ENCODE assay signal across 8 cellular contexts in genomic region chr14:89955418-89956293, GRCh38. TPM values are rescaled to one million over a fixed set of nuclear protein-coding genes. Genes with fewer than 3 reads are reported as not detected.
DNase-seq lines count a peak whose midpoint lies in the region; ATAC-seq, FAIRE-seq and TF ChIP-seq lines count a peak whose summit lies in the region.

TDP1 (plus strand) TSS chr14:89955927; CDS start chr14:89963115, 7,188 bp downstream.

- H3K9me3 Mint-ChIP-seq in T-cell: no peaks in the 10 kb centered on the region

- intact Hi-C loops in adrenal gland (cut with DNase I) (no loop called here), heart left ventricle (cut with DNase I) (no loop called here), posterior vena cava (cut with DNase I) (no loop called here), upper lobe of right lung (cut with DNase I) (no loop called here)

- H3K4me3 ChIP-seq in adrenal gland: peak within 1 kb of the TSS; percentile 18 to 87 (median 70)
- H3K4me3 ChIP-seq in heart left ventricle: peak within 1 kb of the TSS; percentile 63 to 98 (median 92)
- H3K4me3 ChIP-seq in upper lobe of right lung: peak within 1 kb of the TSS; percentile 81

- TF ChIP-seq CTCF in adrenal gland (IDR thresholded peaks at IDR 0.05) (no peak), heart left ventricle (IDR thresholded peaks at IDR 0.05) (no peak), upper lobe of right lung (IDR thresholded peaks at IDR 0.05) (no peak)

- H3K27ac Mint-ChIP-seq in T-cell: peak within 1 kb of the TSS; percentile 96 to 97

- H3K36me3 ChIP-seq in adrenal gland (replicated peaks in 1 of 2): no peaks in the 10 kb centered on the region
- H3K36me3 ChIP-seq in heart left ventricle: peaks cover 0 to 16% (median 0%) of the 10 kb centered on the region in 9 donors
- no peaks in the 10 kb centered on the region for H3K36me3 ChIP-seq in upper lobe of right lung

- CTCF ChIA-PET in T-cell (lab: Charles Lee): interaction anchor here (0.6 to 2.7 kb wide), 5 partner anchors 13 to 1272 kb away, joined by 3 to 9 read pairs (median 4); no protein-coding TSS in a partner anchor

- POLR2A ChIA-PET in T-cell (lab: Charles Lee): interaction anchor here (0.5 to 1.2 kb wide), 7 partner anchors 17 to 1442 kb away, joined by 3 to 6 read pairs (median 3); no protein-coding TSS in a partner anchor

- H3K27ac ChIP-seq in adrenal gland (peak within 1 kb of the TSS; percentile 80 to 97 (median 94)), heart left ventricle (peak within 1 kb of the TSS; percentile 1 to 92 (median 80)), upper lobe of right lung (peak within 1 kb of the TSS; percentile 87)

- H3K36me3 Mint-ChIP-seq in T-cell: peaks cover 16% of the 10 kb centered on the region

- peak; percentile 87 for FAIRE-seq in GM12891 (lab: Jason Lieb, UNC)

- DNase-seq in GM12891 (ENCODE audit: insufficient read length, low spot score) (peak; percentile 85), NCI-H1436 treated with DMSO at 0.1 percent for 48 hours (lab: John Stamatoyannopoulos, UW) (peak; percentile 73), T-cell (peak; percentile 90 to 98 (median 96)), adrenal gland (peak; percentile 95 to 98 (median 97)), heart left ventricle (peak; percentile 95 to 98 (median 95)), posterior vena cava (ENCODE audit: low spot score) (peak; percentile 98), upper lobe of right lung (peak; percentile 97)

- no peaks in the 10 kb centered on the region for H3K27me3 Mint-ChIP-seq in T-cell

- no peaks in the 10 kb centered on the region for H3K27me3 ChIP-seq in adrenal gland
- no peaks in the 10 kb centered on the region for H3K27me3 ChIP-seq in heart left ventricle
- no peaks in the 10 kb centered on the region for H3K27me3 ChIP-seq in upper lobe of right lung

- H3K4me1 ChIP-seq in adrenal gland (replicated peaks in 1 of 2) (peaks cover 6 to 17% of the 10 kb centered on the region in 2 donors), heart left ventricle (peaks cover 4 to 27% (median 15%) of the 10 kb centered on the region in 12 donors), upper lobe of right lung (peaks cover 15% of the 10 kb centered on the region)

- peaks cover 53 to 58% (median 57%) of the 10 kb centered on the region in 3 donors for H3K4me1 Mint-ChIP-seq in T-cell

- TF ChIP-seq POLR2A in GM12891 (IDR thresholded peaks at IDR 0.05; ENCODE audit: low read depth, low read length): peak; percentile 66; the same call in 1 of the 2 replicates
- TF ChIP-seq POLR2A in adrenal gland (IDR thresholded peaks at IDR 0.05): peak; percentile 92 to 96
- peak in 1 of 2 donors; percentile 73 for TF ChIP-seq POLR2A in heart left ventricle (IDR thresholded peaks at IDR 0.05)

- 0 to 7% (median 1%) methylated on average over 15 to 72 of the region's 72 CpGs for WGBS in adrenal gland, 4 donors
- WGBS in heart left ventricle, 4 donors: 0 to 4% (median 1%) methylated on average over 11 to 72 of the region's 72 CpGs

- peak within 1 kb of the TSS; percentile 85 to 94 (median 92) for H3K4me3 Mint-ChIP-seq in T-cell

- H3K9me3 ChIP-seq in adrenal gland (replicated peaks in 1 of 3): no peaks in the 10 kb centered on the region
- no peaks in the 10 kb centered on the region for H3K9me3 ChIP-seq in heart left ventricle
- no peaks in the 10 kb centered on the region for H3K9me3 ChIP-seq in upper lobe of right lung

- ATAC-seq in HG02840 (IDR thresholded peaks at IDR 0.05; ENCODE audit: low FRiP score, unreplicated experiment) (peak; percentile 66), T-cell (replicated peaks in 1 of 4) (peak; percentile 75 to 77 (median 76)), heart left ventricle (peak; percentile 92 to 93 (median 93)), upper lobe of right lung (peak; percentile 93)

TF ChIP-seq in GM12891, 5 proteins besides CTCF, POLR2A, EP300 and RAD21:
- TF ChIP-seq POU2F2 (IDR thresholded peaks at IDR 0.05; ENCODE audit: low read depth, low read length) (peak; percentile 19; the same call in 1 of the 2 replicates), PAX5 (IDR thresholded peaks at IDR 0.05; ENCODE audit: insufficient read depth, low read length, severe bottlenecking) (no peak), TAF1 (IDR thresholded peaks at IDR 0.05; ENCODE audit: low read depth, low read length) (peak; percentile 51; the same call in 1 of the 2 replicates), POLR2AphosphoS5 (IDR thresholded peaks at IDR 0.05; ENCODE audit: low read depth, low read length) (peak; percentile 69), SPI1 (IDR thresholded peaks at IDR 0.05; ENCODE audit: low read depth, low read length) (peak; percentile 42)

RNA-seq across cellular contexts. Expression of gene TDP1, which starts in this region (rescaled TPM):
- 28.2 TPM for polyA plus RNA-seq in GM12891 (2012; ENCODE audit: low read depth, missing spikeins)
- total RNA-seq in T-cell: 10 to 100 TPM; 42.8 to 72.9 (median 44.4) TPM
- total RNA-seq in adrenal gland: 10 to 100 TPM in 5 of 8 donors, 1 to 10 TPM in 3; 4.2 to 13.8 (median 10.2) TPM
- 1 to 10 TPM; 2.3 to 8.3 (median 4.5) TPM for polyA plus RNA-seq in adrenal gland
- 1 to 10 TPM; 1.1 to 9.0 (median 4.1) TPM for total RNA-seq in heart left ventricle
- polyA plus RNA-seq in heart left ventricle: 1 to 10 TPM; 1.0 to 5.5 TPM
- total RNA-seq in posterior vena cava: 10 to 100 TPM in 1 of 2 donors, 1 to 10 TPM in 1; 8.2 to 11.5 TPM
- 6.5 TPM for total RNA-seq in upper lobe of right lung

Comparison
In these comparisons a context has a peak if more than half of its experiments do, and no peak if none do; other contexts are left out.
1. Peak in every context shown above with its lines: DNase-seq, ATAC-seq, H3K4me3 ChIP-seq and H3K27ac ChIP-seq.